In genomic region chr5:133876266-133876665, GRCh38 we compare ENCODE assay signal across 35 cellular contexts.
"Had no signal": no experiment of that assay in that cellular context is flagged by ENCODE, and none has a peak within 500 bp of the region (broad histone marks: within the 10 kb centered on the region; RNA-seq: fewer than 3 reads in every experiment).

No MANE protein-coding gene starts in this region.

- H3K36me3 Mint-ChIP-seq: activated CD8-positive, alpha-beta memory T cell treated with anti-CD3 and anti-CD28 coated beads, Interleukin-2, amount 10 ng/mL, durations not matched to agents 7 days and 5 days had no signal

- H3K4me3 ChIP-seq: ascending aorta, breast epithelium, MG63 had no signal

- H3K36me3 ChIP-seq: ascending aorta, breast epithelium, MG63 had no signal

- DNase-seq: activated B cell treated with CpG ODN at 0.5 μM for 24 hours; activated CD4-positive, alpha-beta memory T cell treated with anti-CD3 and anti-CD28 coated beads, Interleukin-2, amount 10 ng/mL, durations not matched to agents 7 days and 5 days; activated CD4-positive, alpha-beta T cell treated with anti-CD3 and anti-CD28 coated beads for 4 hours; activated CD4-positive, alpha-beta T cell treated with anti-CD3 and anti-CD28 coated beads, Interleukin-2, amount 50 U/mL, for 1 hour; activated CD4-positive, CD25-positive, alpha-beta regulatory T cell treated with anti-CD3 and anti-CD28 coated beads, Interleukin-2, amount 50 U/mL, for 72 hours; activated CD8-positive, alpha-beta memory T cell treated with anti-CD3 and anti-CD28 coated beads for 24 hours; activated CD8-positive, alpha-beta memory T cell treated with anti-CD3 and anti-CD28 coated beads, Interleukin-2, amount 10 ng/mL, durations not matched to agents 7 days and 5 days; activated CD8-positive, alpha-beta memory T cell treated with anti-CD3 and anti-CD28 coated beads, Interleukin-2, amount 50 U/mL, for 48 hours; activated gamma-delta T cell; activated naive CD4-positive, alpha-beta T cell treated with anti-CD3 and anti-CD28 coated beads for 36 hours; activated T-cell treated with anti-CD3 and anti-CD28 coated beads, Interleukin-2, amount 50 U/mL, for 48 hours; amygdala; caudate nucleus; Kasumi-1; KG1; MG63; NCI-H1048; NCI-H1105 treated with DMSO at 0.1 percent for 48 hours; NCI-H1436; NCI-H1694 treated with DMSO at 0.1 percent for 48 hours; NCI-H2029; NCI-H345; NCI-H524 treated with DMSO at 0.1 percent for 48 hours; SIG-M5; SW 1271; T-helper 1 cell; T-helper 2 cell; T-helper 9 cell had no signal

- H3K4me1 ChIP-seq: ascending aorta, breast epithelium had no signal

- FAIRE-seq: RCC 7860 had no signal

- H3K27ac ChIP-seq: ascending aorta, breast epithelium, RWPE1, VCaP had no signal

- H3K4me3 Mint-ChIP-seq: activated B cell treated with CpG ODN at 0.5 μM for 24 hours; activated CD4-positive, alpha-beta memory T cell treated with anti-CD3 and anti-CD28 coated beads, Interleukin-2, amount 10 ng/mL, durations not matched to agents 7 days and 5 days; activated CD8-positive, alpha-beta memory T cell treated with anti-CD3 and anti-CD28 coated beads, Interleukin-2, amount 10 ng/mL, durations not matched to agents 7 days and 5 days; activated naive CD4-positive, alpha-beta T cell treated with anti-CD3 and anti-CD28 coated beads for 36 hours; activated naive CD8-positive, alpha-beta T cell had no signal

- H3K27me3 Mint-ChIP-seq: activated B cell treated with CpG ODN at 0.5 μM for 24 hours; activated naive CD8-positive, alpha-beta T cell had no signal

- H3K27me3 ChIP-seq: ascending aorta, breast epithelium, MG63 had no signal

- H3K9me3 Mint-ChIP-seq: activated CD4-positive, alpha-beta memory T cell treated with anti-CD3 and anti-CD28 coated beads, Interleukin-2, amount 10 ng/mL, durations not matched to agents 7 days and 5 days had no signal

- H3K27ac Mint-ChIP-seq: activated B cell treated with CpG ODN at 0.5 μM for 24 hours; activated CD4-positive, alpha-beta memory T cell treated with anti-CD3 and anti-CD28 coated beads, Interleukin-2, amount 10 ng/mL, durations not matched to agents 7 days and 5 days; activated CD8-positive, alpha-beta memory T cell treated with anti-CD3 and anti-CD28 coated beads, Interleukin-2, amount 10 ng/mL, durations not matched to agents 7 days and 5 days had no signal

- ATAC-seq: activated CD8-positive, alpha-beta memory T cell treated with anti-CD3 and anti-CD28 coated beads, Interleukin-2, amount 10 ng/mL, durations not matched to agents 7 days and 5 days; Right ventricle myocardium inferior had no signal
